In the genomic region with DNA sequence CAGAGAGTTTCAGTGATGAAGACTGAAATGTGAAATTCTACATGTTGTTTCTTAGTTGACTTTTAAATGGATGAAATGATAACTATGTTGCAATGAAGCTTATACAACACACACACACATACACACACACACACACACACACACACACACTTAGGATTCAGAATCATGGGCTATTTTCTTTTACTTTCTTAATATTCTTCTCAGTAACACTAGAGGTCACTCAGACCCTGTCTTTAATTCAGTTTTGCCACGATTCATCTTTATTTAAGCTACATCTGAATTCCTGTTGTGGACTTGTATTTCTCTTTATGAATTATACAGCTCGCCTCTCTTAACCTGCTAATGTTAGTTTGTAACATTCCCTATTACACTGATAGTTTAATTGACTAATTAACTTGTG, we compare ENCODE assay signal across 8 cellular contexts.
DNase-seq lines count a peak whose midpoint lies in the region; ATAC-seq and TF ChIP-seq lines count a peak whose summit lies in the region.

No MANE protein-coding gene starts in this region.

- 42% methylated on average over 2 of the region's 2 CpGs for WGBS in liver
- 20% methylated on average over 2 of the region's 2 CpGs for WGBS in suprapubic skin

- H3K4me3 ChIP-seq in liver (ENCODE audit: low read depth in 1 of 3, low read length in 3 of 3), result no peak overlapping the region
- no peak overlapping the region for H3K4me3 ChIP-seq in suprapubic skin

- peak; percentile 57 for DNase-seq in GM03348 (ENCODE audit: low spot score)
- peak; percentile 55 for DNase-seq in SKM-1 (lab: John Stamatoyannopoulos, UW; ENCODE audit: unreplicated experiment)
- DNase-seq in T-helper 9 cell, result no peak
- no peak for DNase-seq in suprapubic skin (ENCODE audit: low spot score in 2 of 2)
- DNase-seq in NCI-H1105 (lab: John Stamatoyannopoulos, UW), result no peak

- peak; percentile 80 to 82 for TF ChIP-seq RAD21 in liver (IDR thresholded peaks at IDR 0.05)

- H3K27me3 ChIP-seq in liver (ENCODE audit: control insufficient read depth in 4 of 4, insufficient read depth in 4 of 4, low read length in 3 of 4) (no peaks in the 10 kb centered on the region), suprapubic skin (no peaks in the 10 kb centered on the region)

- peaks cover 3 to 31% (median 23%) of the 10 kb centered on the region in 4 donors for H3K4me1 ChIP-seq in liver (ENCODE audit: control insufficient read depth in 4 of 4, insufficient read depth in 4 of 4, low read length in 3 of 4)
- no peaks in the 10 kb centered on the region for H3K4me1 ChIP-seq in suprapubic skin

- TF ChIP-seq EP300 in suprapubic skin (IDR thresholded peaks at IDR 0.05), result no peak

- no peak overlapping the region for H3K9ac ChIP-seq in liver (ENCODE audit: low read depth in 1 of 2, low read length in 2 of 2)

- ATAC-seq in HG02885 (IDR thresholded peaks at IDR 0.05; ENCODE audit: poor library complexity, unreplicated experiment) (peak; percentile 74), HG03139 (IDR thresholded peaks at IDR 0.05; ENCODE audit: unreplicated experiment) (no peak)

- TF ChIP-seq POLR2A in suprapubic skin (IDR thresholded peaks at IDR 0.05), result no peak

- H3K36me3 ChIP-seq in liver (ENCODE audit: control insufficient read depth in 4 of 4, insufficient read depth in 3 of 4, low read depth in 1 of 4, low read length in 3 of 4) (no peaks in the 10 kb centered on the region), suprapubic skin (no peaks in the 10 kb centered on the region)

- TF ChIP-seq CTCF in liver (IDR thresholded peaks at IDR 0.05; ENCODE audit: low read depth, low read length, missing input control) (peak; percentile 40), suprapubic skin (IDR thresholded peaks at IDR 0.05) (no peak)

- H3K27ac ChIP-seq in liver (ENCODE audit: low read depth in 1 of 2, low read length in 2 of 2), result no peak overlapping the region
- no peak overlapping the region for H3K27ac ChIP-seq in suprapubic skin

- H3K9me3 ChIP-seq in liver (ENCODE audit: control insufficient read depth in 4 of 4, low read length in 3 of 4) (no peaks in the 10 kb centered on the region), suprapubic skin (no peaks in the 10 kb centered on the region)

TF ChIP-seq in liver, 16 proteins besides CTCF, POLR2A, EP300 and RAD21:
- no peak for TF ChIP-seq SP1 (IDR thresholded peaks at IDR 0.05)
- peak in 1 of 2 donors; percentile 12 for TF ChIP-seq HNF4A (conservative IDR thresholded peaks at IDR 0.05)

Comparison
In these comparisons a context has a peak if more than half of its experiments do, and no peak if none do; other contexts are left out.
1. DNase-seq: peak in GM03348 (single experiment) and SKM-1 (single experiment); none in T-helper 9 cell (single experiment), suprapubic skin (0 of 2) and NCI-H1105 (single experiment).